Comparison of ENCODE assay signal across 17 cellular contexts in genomic region chr1:1039145-1039910, GRCh38. TPM values are rescaled to one million over a fixed set of nuclear protein-coding genes. Genes with fewer than 3 reads are reported as not detected.
DNase-seq lines count a peak whose midpoint lies in the region; TF ChIP-seq lines count a peak whose summit lies in the region.
"Had no signal": no experiment of that assay in that cellular context is flagged by ENCODE, and none has a peak within 500 bp of the region (broad histone marks: within the 10 kb centered on the region; RNA-seq: fewer than 3 reads in every experiment).

No MANE protein-coding gene starts in this region.

- H3K4me1 Mint-ChIP-seq in Calu3 (ENCODE audit: low read depth, unreplicated experiment) (no peaks in the 10 kb centered on the region), nephron progenitor cell (peaks cover 12% of the 10 kb centered on the region)
- peaks cover 14% of the 10 kb centered on the region for H3K4me1 Mint-ChIP-seq in activated T-helper 1 cell treated with anti-CD3 and anti-CD28 coated beads, Interleukin-12 subunit alpha, Interleukin-12 subunit beta, Interleukin-2, Interleukin-4 antibody, amounts not matched to agents 30 ng/mL and 10 ng/mL and 1 ng/mL, durations not matched to agents 14 hours and 24 hours and 36 hours (ENCODE audit: low read depth)

- no peak for TF ChIP-seq CTCF in Calu3 (IDR thresholded peaks at IDR 0.05; ENCODE audit: unreplicated experiment)
- TF ChIP-seq CTCF in nephron progenitor cell (IDR thresholded peaks at IDR 0.05): no peak

- H3K27ac ChIP-seq in HUES6 (ENCODE audit: low read depth, low read length): no peak overlapping the region
- H3K27ac ChIP-seq: ascending aorta, esophagus muscularis mucosa had no signal

- H3K27ac Mint-ChIP-seq in Calu3 (ENCODE audit: unreplicated experiment) (peak overlapping the region; percentile 74), nephron progenitor cell (no peak overlapping the region)
- H3K27ac Mint-ChIP-seq in activated T-helper 1 cell treated with anti-CD3 and anti-CD28 coated beads, Interleukin-12 subunit alpha, Interleukin-12 subunit beta, Interleukin-2, Interleukin-4 antibody, amounts not matched to agents 30 ng/mL and 10 ng/mL and 1 ng/mL, durations not matched to agents 14 hours and 24 hours and 36 hours: peak overlapping the region; percentile 70

- CTCF ChIA-PET in Calu3 (lab: Charles Lee): no interaction called here

- H3K9me3 ChIP-seq in HUES6 (ENCODE audit: control insufficient read depth, insufficient read depth, low read depth, low read length): no peaks in the 10 kb centered on the region
- H3K9me3 ChIP-seq: ascending aorta, esophagus muscularis mucosa, HAP-1, Peyer's patch, upper lobe of left lung had no signal

- H3K4me1 ChIP-seq in HUES6 (ENCODE audit: control insufficient read depth, insufficient read depth, low read length): peaks cover 21% of the 10 kb centered on the region

- H3K4me3 Mint-ChIP-seq in Calu3 (ENCODE audit: low read depth, unreplicated experiment) (no peak overlapping the region), nephron progenitor cell (peak overlapping the region; percentile 72)
- H3K4me3 Mint-ChIP-seq in activated T-helper 1 cell treated with anti-CD3 and anti-CD28 coated beads, Interleukin-12 subunit alpha, Interleukin-12 subunit beta, Interleukin-2, Interleukin-4 antibody, amounts not matched to agents 30 ng/mL and 10 ng/mL and 1 ng/mL, durations not matched to agents 14 hours and 24 hours and 36 hours: peak overlapping the region; percentile 64

- BruUV-seq in Calu3 (replicated peaks; lab: Mats Ljungman, UMichigan): no TSS peak

- H3K4me3 ChIP-seq in HUES6 (ENCODE audit: low read depth, low read length): peak overlapping the region; percentile 65

- intact Hi-C loops in Calu3 (cut with micrococcal nuclease; ENCODE audit: unreplicated experiment): no loop called here
- intact Hi-C loops in activated T-helper 1 cell treated with anti-CD3 and anti-CD28 coated beads, Interleukin-12 subunit alpha, Interleukin-12 subunit beta, Interleukin-2, Interleukin-4 antibody, amounts not matched to agents 30 ng/mL and 10 ng/mL and 1 ng/mL, durations not matched to agents 14 hours and 24 hours and 36 hours (cut with micrococcal nuclease): loop anchor here (2.0 kb wide), 1 partner anchor 59 kb away; no protein-coding TSS in a partner anchor

- DNase-seq in Calu3: no peak
- no peak for DNase-seq in activated T-helper 1 cell treated with anti-CD3 and anti-CD28 coated beads, Interleukin-12 subunit alpha, Interleukin-12 subunit beta, Interleukin-2, Interleukin-4 antibody, amounts not matched to agents 30 ng/mL and 10 ng/mL and 1 ng/mL, durations not matched to agents 14 hours and 24 hours and 36 hours (ENCODE audit: low spot score)
- DNase-seq in nephron progenitor cell: no peak
- no peak for DNase-seq in NCI-H226
- DNase-seq in cerebellum (ENCODE audit: low spot score): no peak
- no peak for DNase-seq in C1 segment of cervical spinal cord (lab: John Stamatoyannopoulos, UW)
- no peak for DNase-seq in putamen (ENCODE audit: low spot score)
- DNase-seq: DMS53, kidney, NCI-H2029 treated with DMSO at 0.1 percent for 48 hours had no signal

- peak overlapping the region; percentile 39 for H3K9ac ChIP-seq in HUES6 (ENCODE audit: low read length)

- peaks cover 58% of the 10 kb centered on the region for H3K27me3 ChIP-seq in HUES6 (ENCODE audit: control insufficient read depth, insufficient read depth, low read length)
- H3K27me3 ChIP-seq: ascending aorta had no signal

- H3K9me3 Mint-ChIP-seq in Calu3 (ENCODE audit: low read depth, unreplicated experiment) (no peaks in the 10 kb centered on the region), nephron progenitor cell (no peaks in the 10 kb centered on the region)
- H3K9me3 Mint-ChIP-seq in activated T-helper 1 cell treated with anti-CD3 and anti-CD28 coated beads, Interleukin-12 subunit alpha, Interleukin-12 subunit beta, Interleukin-2, Interleukin-4 antibody, amounts not matched to agents 30 ng/mL and 10 ng/mL and 1 ng/mL, durations not matched to agents 14 hours and 24 hours and 36 hours: no peaks in the 10 kb centered on the region

- peaks cover 59% of the 10 kb centered on the region for H3K36me3 Mint-ChIP-seq in Calu3 (ENCODE audit: insufficient read depth, unreplicated experiment)
- H3K36me3 Mint-ChIP-seq in activated T-helper 1 cell treated with anti-CD3 and anti-CD28 coated beads, Interleukin-12 subunit alpha, Interleukin-12 subunit beta, Interleukin-2, Interleukin-4 antibody, amounts not matched to agents 30 ng/mL and 10 ng/mL and 1 ng/mL, durations not matched to agents 14 hours and 24 hours and 36 hours (ENCODE audit: low read depth): peaks cover 3% of the 10 kb centered on the region
- H3K36me3 Mint-ChIP-seq in nephron progenitor cell (ENCODE audit: low read depth): peaks cover 4% of the 10 kb centered on the region

- H3K27me3 Mint-ChIP-seq in Calu3 (ENCODE audit: unreplicated experiment) (no peaks in the 10 kb centered on the region), nephron progenitor cell (ENCODE audit: low read depth, poor library complexity) (peaks cover 57% of the 10 kb centered on the region)
- H3K27me3 Mint-ChIP-seq in activated T-helper 1 cell treated with anti-CD3 and anti-CD28 coated beads, Interleukin-12 subunit alpha, Interleukin-12 subunit beta, Interleukin-2, Interleukin-4 antibody, amounts not matched to agents 30 ng/mL and 10 ng/mL and 1 ng/mL, durations not matched to agents 14 hours and 24 hours and 36 hours (ENCODE audit: insufficient read depth): peaks cover 19% of the 10 kb centered on the region

- peaks cover 38% of the 10 kb centered on the region for H3K36me3 ChIP-seq in HUES6 (ENCODE audit: control insufficient read depth, insufficient read depth, low read length)
- H3K36me3 ChIP-seq: Peyer's patch had no signal

RNA-seq across cellular contexts. Expression of gene AGRN, which starts 19.4 kb away (rescaled TPM):
- total RNA-seq in Calu3 (2022) (446 and 552 TPM in 2 replicates), cerebellum (71.5 TPM)
- total RNA-seq in activated T-helper 1 cell treated with anti-CD3 and anti-CD28 coated beads, Interleukin-12 subunit alpha, Interleukin-12 subunit beta, Interleukin-2, Interleukin-4 antibody, amounts not matched to agents 30 ng/mL and 10 ng/mL and 1 ng/mL, durations not matched to agents 14 hours and 24 hours and 36 hours: 25.8 and 30.3 TPM in 2 replicates

RNA-seq across cellular contexts. Expression of gene ISG15, which starts 26.0 kb away (rescaled TPM):
- total RNA-seq in Calu3 (2022): 165 and 522 TPM in 2 replicates
- 52.9 and 53.7 TPM in 2 replicates for total RNA-seq in activated T-helper 1 cell treated with anti-CD3 and anti-CD28 coated beads, Interleukin-12 subunit alpha, Interleukin-12 subunit beta, Interleukin-2, Interleukin-4 antibody, amounts not matched to agents 30 ng/mL and 10 ng/mL and 1 ng/mL, durations not matched to agents 14 hours and 24 hours and 36 hours
- 10.3 TPM for total RNA-seq in cerebellum

RNA-seq across cellular contexts. Expression of gene RNF223, which starts 34.8 kb away (rescaled TPM):
- 5.0 and 5.6 TPM in 2 replicates for total RNA-seq in Calu3 (2022)
- total RNA-seq in activated T-helper 1 cell treated with anti-CD3 and anti-CD28 coated beads, Interleukin-12 subunit alpha, Interleukin-12 subunit beta, Interleukin-2, Interleukin-4 antibody, amounts not matched to agents 30 ng/mL and 10 ng/mL and 1 ng/mL, durations not matched to agents 14 hours and 24 hours and 36 hours: 0.10 TPM in 1 of 2 replicates, not detected in the other
- not detected for total RNA-seq in cerebellum
- total RNA-seq: ascending aorta, esophagus muscularis mucosa, omental fat pad had no signal

RNA-seq across cellular contexts. Expression of gene HES4, which starts 39.4 kb away (rescaled TPM):
- total RNA-seq in Calu3 (2022): 35.5 and 51.3 TPM in 2 replicates
- 1.8 and 2.9 TPM in 2 replicates for total RNA-seq in activated T-helper 1 cell treated with anti-CD3 and anti-CD28 coated beads, Interleukin-12 subunit alpha, Interleukin-12 subunit beta, Interleukin-2, Interleukin-4 antibody, amounts not matched to agents 30 ng/mL and 10 ng/mL and 1 ng/mL, durations not matched to agents 14 hours and 24 hours and 36 hours
- total RNA-seq in cerebellum: 14.9 TPM

RNA-seq across cellular contexts. Expression of gene PERM1, which starts 57.4 kb away (rescaled TPM):
- not detected in 2 replicates for total RNA-seq in Calu3 (2022)
- total RNA-seq in activated T-helper 1 cell treated with anti-CD3 and anti-CD28 coated beads, Interleukin-12 subunit alpha, Interleukin-12 subunit beta, Interleukin-2, Interleukin-4 antibody, amounts not matched to agents 30 ng/mL and 10 ng/mL and 1 ng/mL, durations not matched to agents 14 hours and 24 hours and 36 hours: not detected in 2 replicates
- 0.18 TPM for total RNA-seq in cerebellum
- total RNA-seq: ascending aorta had no signal
